8 cellular contexts compared by ENCODE assay signal in genomic region chr2:237731663-237732062, GRCh38.
A peak's percentile ranks its signal among the peaks of the same experiment; 100 is the strongest.
DNase-seq lines count a peak whose midpoint lies in the region; ATAC-seq and TF ChIP-seq lines count a peak whose summit lies in the region.

No MANE protein-coding gene starts in this region.

- CTCF ChIA-PET in CD4-positive, alpha-beta memory T cell (lab: Charles Lee; ENCODE audit: partially characterized antibody): interaction anchor here (1.3 to 13.6 kb wide), 4 partner anchors 14 to 59 kb away, joined by 3 to 135 read pairs (median 52); no protein-coding TSS in a partner anchor

- intact Hi-C loops in CD4-positive, alpha-beta memory T cell (cut with micrococcal nuclease): loop anchor here (5.0 kb wide), 1 partner anchor 34 kb away; no protein-coding TSS in a partner anchor

- H3K4me1 Mint-ChIP-seq in CD4-positive, alpha-beta memory T cell: peaks cover 47 to 84% (median 69%) of the 10 kb centered on the region in 4 donors

- ATAC-seq in GM19035 (IDR thresholded peaks at IDR 0.05; ENCODE audit: unreplicated experiment) (no peak), GM18520 (IDR thresholded peaks at IDR 0.05; ENCODE audit: unreplicated experiment) (no peak)

- H3K36me3 ChIP-seq in CD4-positive, alpha-beta memory T cell (ENCODE audit: insufficient read depth, low read length): peaks cover 19% of the 10 kb centered on the region
- H3K36me3 ChIP-seq in HAP-1 (replicated peaks): no peaks in the 10 kb centered on the region

- POLR2A ChIA-PET in CD4-positive, alpha-beta memory T cell (lab: Charles Lee; ENCODE audit: partially characterized antibody): interaction anchor here (0.8 to 3.7 kb wide), 8 partner anchors 13 to 59 kb away, joined by 3 to 22 read pairs (median 6); no protein-coding TSS in a partner anchor

- peak overlapping the region in 7 of 8 donors; percentile 46 to 83 (median 63) for H3K4me3 Mint-ChIP-seq in CD4-positive, alpha-beta memory T cell

- peaks cover 10 to 43% of the 10 kb centered on the region in 2 donors for H3K36me3 Mint-ChIP-seq in CD4-positive, alpha-beta memory T cell

- peak in 1 of 5 donors; percentile 51 for DNase-seq in CD4-positive, alpha-beta memory T cell
- DNase-seq in NCI-H510A treated with DMSO at 0.1 percent for 48 hours (lab: John Stamatoyannopoulos, UW) (peak; percentile 55), astrocyte of the spinal cord (ENCODE audit: low read depth, low spot score) (peak; percentile 70), myocyte (ENCODE audit: low read depth) (peak; percentile 65), HAP-1 (ENCODE audit: low spot score in 2 of 2) (no peak), Kasumi-1 (lab: John Stamatoyannopoulos, UW) (no peak)

- H3K9me3 Mint-ChIP-seq in CD4-positive, alpha-beta memory T cell: no peaks in the 10 kb centered on the region

- H3K4me3 ChIP-seq in CD4-positive, alpha-beta memory T cell (ENCODE audit: low read length in 2 of 2): no peak overlapping the region
- H3K4me3 ChIP-seq in astrocyte of the spinal cord (ENCODE audit: low read depth, low read length) (no peak overlapping the region), HAP-1 (no peak overlapping the region)

- no peaks in the 10 kb centered on the region for H3K27me3 Mint-ChIP-seq in CD4-positive, alpha-beta memory T cell

- peaks cover 60% of the 10 kb centered on the region for H3K4me1 ChIP-seq in CD4-positive, alpha-beta memory T cell (ENCODE audit: insufficient read depth, low read length)
- H3K4me1 ChIP-seq in HAP-1: peaks cover 17% of the 10 kb centered on the region

- H3K27ac ChIP-seq in CD4-positive, alpha-beta memory T cell (ENCODE audit: low read depth, low read length): peak overlapping the region; percentile 24

- no peak for TF ChIP-seq CTCF in astrocyte of the spinal cord (IDR thresholded peaks at IDR 0.05; ENCODE audit: low read depth, low read length)

- no peaks in the 10 kb centered on the region for H3K9me3 ChIP-seq in CD4-positive, alpha-beta memory T cell (ENCODE audit: control insufficient read depth in 1 of 2, low read length in 2 of 2)
- no peaks in the 10 kb centered on the region for H3K9me3 ChIP-seq in HAP-1

- H3K27ac Mint-ChIP-seq in CD4-positive, alpha-beta memory T cell: peak overlapping the region; percentile 67 to 92 (median 85)

- in situ Hi-C loops in astrocyte of the spinal cord (cut with HindIII; ENCODE audit: low sequenced_read_pairs) (no loop called here), HAP-1 (cut with MboI; ENCODE audit: low sequenced_read_pairs) (no loop called here)

- H3K27me3 ChIP-seq in CD4-positive, alpha-beta memory T cell (ENCODE audit: insufficient read depth, low read length): no peaks in the 10 kb centered on the region
- no peaks in the 10 kb centered on the region for H3K27me3 ChIP-seq in HAP-1 (ENCODE audit: low read depth)

Comparison
In these comparisons a context has a peak if more than half of its experiments do, and no peak if none do; other contexts are left out.
1. DNase-seq: peak in NCI-H510A treated with DMSO at 0.1 percent for 48 hours (single experiment), astrocyte of the spinal cord (single experiment) and myocyte (single experiment); none in HAP-1 (0 of 2) and Kasumi-1 (0 of 2).